Comparison of ENCODE assay signal across 2 cellular contexts in genomic region chr20:61733216-61733615, GRCh38.
TF ChIP-seq lines count a peak whose summit lies in the region.

No MANE protein-coding gene starts in this region.

TF ChIP-seq in H1, 55 proteins besides CTCF, POLR2A, EP300 and RAD21:
- TF ChIP-seq BRCA1 (IDR thresholded peaks at IDR 0.05; ENCODE audit: low read depth, low read length) (no peak), HDAC2 (IDR thresholded peaks at IDR 0.05; ENCODE audit: borderline replicate concordance in 1 of 2, low read depth in 2 of 2, low read length in 2 of 2) (no peak), POLR2AphosphoS5 (IDR thresholded peaks at IDR 0.05; ENCODE audit: low read depth, low read length) (no peak), SIRT6 (IDR thresholded peaks at IDR 0.05; ENCODE audit: low read length) (no peak), HDAC6 (IDR thresholded peaks at IDR 0.05; ENCODE audit: low read depth, low read length) (no peak), RXRA (IDR thresholded peaks at IDR 0.05; ENCODE audit: insufficient read depth, low read depth, low read length) (no peak), SRF (IDR thresholded peaks at IDR 0.05; ENCODE audit: low read depth, low read length) (no peak), SIX5 (IDR thresholded peaks at IDR 0.05; ENCODE audit: low read depth, low read length) (no peak), CEBPB (IDR thresholded peaks at IDR 0.05; ENCODE audit: low read depth, low read length) (no peak), MAX (IDR thresholded peaks at IDR 0.05) (no peak), CBX5 (IDR thresholded peaks at IDR 0.05; ENCODE audit: low read depth, low read length) (no peak), ATF3 (IDR thresholded peaks at IDR 0.05; ENCODE audit: insufficient read depth, low read depth, low read length) (no peak), SP1 (IDR thresholded peaks at IDR 0.05; ENCODE audit: low read depth, low read length) (no peak), PHF8 (conservative IDR thresholded peaks at IDR 0.05; ENCODE audit: low read depth, low read length) (no peak), SP2 (IDR thresholded peaks at IDR 0.05; ENCODE audit: low read length) (no peak), NRF1 (IDR thresholded peaks at IDR 0.05; ENCODE audit: low read depth, low read length) (no peak), JUND (IDR thresholded peaks at IDR 0.05; ENCODE audit: low read length) (no peak)

TF ChIP-seq in neural cell, 6 proteins besides CTCF, POLR2A, EP300 and RAD21:
- TF ChIP-seq SMC3 (conservative IDR thresholded peaks at IDR 0.05; ENCODE audit: poor library complexity) (no peak), MXI1 (conservative IDR thresholded peaks at IDR 0.05; ENCODE audit: poor library complexity, severe bottlenecking) (no peak)
TF ChIP-seq in neural cell: peak in this region for 0.
